8 cellular contexts compared by ENCODE assay signal in genomic region chr1:26692211-26692792, GRCh38. TPM values are rescaled to one million over a fixed set of nuclear protein-coding genes. Genes with fewer than 3 reads are reported as not detected.
DNase-seq lines count a peak whose midpoint lies in the region; ATAC-seq and TF ChIP-seq lines count a peak whose summit lies in the region.

No MANE protein-coding gene starts in this region.

- 0% methylated on average over 30 of the region's 30 CpGs for WGBS in heart right ventricle, 2 donors
- WGBS in tibial nerve, 2 donors, result 0 to 1% methylated on average over 30 of the region's 30 CpGs

- H3K4me1 ChIP-seq in heart right ventricle, result peaks cover 8 to 55% (median 30%) of the 10 kb centered on the region in 9 donors
- peaks cover 0 to 38% (median 28%) of the 10 kb centered on the region in 4 donors for H3K4me1 ChIP-seq in tibial nerve

- TF ChIP-seq POLR2A in tibial nerve (IDR thresholded peaks at IDR 0.05), result peak; percentile 32 to 81

- intact Hi-C loops in heart right ventricle (cut with DNase I), result loop anchor here in 6 of 10 donors (1.0 to 10.0 kb wide), 5 partner anchors 30 to 97 kb away; partner anchors contain the start of gene PIGV (in 2 of the 6)

- peak; percentile 30 for ATAC-seq in GM21390 (IDR thresholded peaks at IDR 0.05; ENCODE audit: unreplicated experiment)
- ATAC-seq in heart right ventricle, result peak; percentile 38 to 80 (median 67)

- H3K36me3 ChIP-seq in heart right ventricle, result no peaks in the 10 kb centered on the region
- H3K36me3 ChIP-seq in tibial nerve, result no peaks in the 10 kb centered on the region

- peak overlapping the region; percentile 53 to 85 (median 63) for H3K4me3 ChIP-seq in heart right ventricle
- H3K4me3 ChIP-seq in tibial nerve, result peak overlapping the region; percentile 43 to 67 (median 61)

- H3K27me3 ChIP-seq in heart right ventricle, result no peaks in the 10 kb centered on the region
- H3K27me3 ChIP-seq in tibial nerve, result no peaks in the 10 kb centered on the region

- TF ChIP-seq CTCF in heart right ventricle (IDR thresholded peaks at IDR 0.05), result peak in 5 of 9 donors; percentile 10 to 43 (median 27)
- TF ChIP-seq CTCF in tibial nerve (IDR thresholded peaks at IDR 0.05), result peak in 4 of 5 experiments; percentile 8 to 52 (median 34)

- DNase-seq in C1 segment of cervical spinal cord (lab: John Stamatoyannopoulos, UW) (peak in 13 of 14 donors; percentile 44 to 89 (median 82)), NCI-H1436 treated with DMSO at 0.1 percent for 48 hours (lab: John Stamatoyannopoulos, UW) (peak; percentile 85), T-helper 1 cell (peak; percentile 58 to 89 (median 74)), amniotic stem cell (lab: John Stamatoyannopoulos, UW) (peak; percentile 68), heart right ventricle (peak; percentile 76 to 89), pons (ENCODE audit: low spot score) (peak; percentile 94), tibial nerve (ENCODE audit: low spot score in 2 of 2) (peak; percentile 62 to 88)

- peak; percentile 42 to 83 for TF ChIP-seq EP300 in tibial nerve (IDR thresholded peaks at IDR 0.05)

- H3K27ac ChIP-seq in heart right ventricle, result peak overlapping the region; percentile 93 to 99 (median 98)
- H3K27ac ChIP-seq in tibial nerve, result peak overlapping the region; percentile 96 to 99 (median 97)

- H3K9me3 ChIP-seq in heart right ventricle (no peaks in the 10 kb centered on the region), tibial nerve (no peaks in the 10 kb centered on the region)

RNA-seq across cellular contexts. Expression of gene ARID1A, which starts 3.5 kb away (rescaled TPM):
- 10 to 100 TPM; 33.6 to 62.5 (median 45.7) TPM for total RNA-seq in heart right ventricle
- 10 to 100 TPM; 14.5 to 16.8 TPM for polyA plus RNA-seq in heart right ventricle
- 10 to 100 TPM; 49.6 to 90.0 (median 54.3) TPM for total RNA-seq in tibial nerve

Comparison
In these comparisons a context has a peak if more than half of its experiments do, and no peak if none do; other contexts are left out.
1. Peak in every context shown above with its lines: DNase-seq, ATAC-seq, H3K4me3 ChIP-seq and H3K27ac ChIP-seq.